9 cellular contexts compared by ENCODE assay signal in the genomic region with DNA sequence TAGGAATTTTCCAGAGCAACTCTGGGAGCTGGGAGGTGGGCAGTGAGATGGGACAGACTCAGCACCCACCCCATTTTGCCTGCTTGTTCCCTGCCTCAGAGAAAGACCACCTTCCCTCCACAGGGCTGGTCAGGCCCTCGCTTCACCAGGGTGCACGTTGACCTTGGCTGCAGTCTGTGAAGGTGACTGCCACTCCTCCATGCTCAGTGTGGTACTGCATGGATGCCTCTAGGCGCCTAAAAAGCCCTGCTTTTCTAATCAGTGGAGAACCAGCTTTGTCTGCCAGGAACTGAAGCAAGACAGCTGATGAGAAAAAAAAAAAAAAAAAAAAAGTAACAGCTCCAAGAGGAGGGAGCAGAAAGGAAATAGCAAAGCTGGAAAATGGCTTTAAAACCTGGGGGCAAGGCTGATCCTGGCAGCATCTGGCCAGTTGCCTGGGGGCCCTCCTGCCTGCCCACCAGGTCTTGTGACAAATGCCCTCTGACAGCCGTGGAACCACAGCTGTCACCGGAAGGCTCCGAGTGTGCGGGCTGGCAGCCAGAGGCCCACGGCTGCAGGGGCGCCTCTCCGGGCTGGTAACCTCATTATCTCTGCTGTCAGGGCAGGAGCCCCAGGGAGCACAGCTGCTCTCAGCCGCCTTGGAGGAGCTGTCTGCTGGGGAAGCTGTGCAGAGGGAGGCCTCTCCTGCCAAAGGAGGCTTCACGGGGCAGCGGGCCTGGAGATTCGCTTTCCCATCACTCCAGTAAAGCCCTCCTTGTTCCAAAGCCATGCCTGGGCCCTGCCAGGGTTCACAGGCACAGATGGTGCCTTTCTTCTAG. TPM values are rescaled to one million over a fixed set of nuclear protein-coding genes. Genes with fewer than 3 reads are reported as not detected.
DNase-seq lines count a peak whose midpoint lies in the region; ATAC-seq, FAIRE-seq and TF ChIP-seq lines count a peak whose summit lies in the region.
"Had no signal": no experiment of that assay in that cellular context is flagged by ENCODE, and none has a peak within 500 bp of the region (broad histone marks: within the 10 kb centered on the region; RNA-seq: fewer than 3 reads in every experiment).

No MANE protein-coding gene starts in this region.

- TF ChIP-seq CTCF in GM06990 (IDR thresholded peaks at IDR 0.05; ENCODE audit: insufficient read depth, low read length, poor library complexity, severe bottlenecking) (no peak), astrocyte (IDR thresholded peaks at IDR 0.05; ENCODE audit: insufficient read depth, low read depth, low read length) (no peak)

- intact Hi-C loops in left colon (cut with DNase I, micrococcal nuclease): no loop called here

- H3K27ac ChIP-seq in astrocyte (ENCODE audit: low read depth, low read length) (no peak overlapping the region), subcutaneous abdominal adipose tissue (ENCODE audit: low read depth, low read length) (no peak overlapping the region)

- H3K9me3 ChIP-seq in astrocyte (ENCODE audit: insufficient read depth, low read depth, low read length) (no peaks in the 10 kb centered on the region), subcutaneous abdominal adipose tissue (ENCODE audit: control insufficient read depth in 5 of 5, low read length in 5 of 5) (no peaks in the 10 kb centered on the region)

- H3K36me3 ChIP-seq in GM06990 (ENCODE audit: control insufficient read depth, insufficient read depth, low read length) (no peaks in the 10 kb centered on the region), astrocyte (ENCODE audit: insufficient read depth, low read length) (no peaks in the 10 kb centered on the region), subcutaneous abdominal adipose tissue (ENCODE audit: control insufficient read depth in 5 of 5, insufficient read depth in 5 of 5, low read length in 5 of 5) (peaks cover 0 to 17% (median 14%) of the 10 kb centered on the region in 5 donors)

- H3K4me1 Mint-ChIP-seq in astrocyte (ENCODE audit: low read depth, unreplicated experiment): peaks cover 38% of the 10 kb centered on the region

- FAIRE-seq in astrocyte (lab: Jason Lieb, UNC): no peak

- ATAC-seq in left colon (peak; percentile 23), HG02885 (IDR thresholded peaks at IDR 0.05; ENCODE audit: poor library complexity, unreplicated experiment) (no peak), HG03280 (IDR thresholded peaks at IDR 0.05; ENCODE audit: unreplicated experiment) (no peak)

- H3K4me1 ChIP-seq in astrocyte (ENCODE audit: insufficient read depth, low read length) (peaks cover 5% of the 10 kb centered on the region), subcutaneous abdominal adipose tissue (ENCODE audit: control insufficient read depth in 5 of 5, insufficient read depth in 5 of 5, low read length in 5 of 5) (peaks cover 10 to 43% (median 38%) of the 10 kb centered on the region in 5 donors)

- DNase-seq in GM06990 (ENCODE audit: extremely low read depth, insufficient read length) (peak; percentile 49), LHCN-M2 (ENCODE audit: low read depth) (peak; percentile 86), astrocyte (ENCODE audit: low read depth) (peak; percentile 27), left colon (peak; percentile 23 to 57)
- no peak for DNase-seq in NK-92 treated with Interleukin-12 subunit alpha and Interleukin-12 subunit beta, amount 100 ng/mL, for 24 hours (lab: John Stamatoyannopoulos, UW)

- H3K9ac ChIP-seq in astrocyte (ENCODE audit: low read length) (no peak overlapping the region), subcutaneous abdominal adipose tissue (ENCODE audit: low read length in 5 of 5) (peak overlapping the region in 1 of 5 donors; percentile 41)

- H3K4me3 Mint-ChIP-seq in astrocyte (ENCODE audit: unreplicated experiment): no peak overlapping the region
- H3K4me3 Mint-ChIP-seq: dendritic cell treated with granulocyte-macrophage colony-stimulating factor and Interleukin-4, amounts not matched to agents 40 ng/mL and 50 ng/mL, for 4 days had no signal

- no peaks in the 10 kb centered on the region for H3K79me2 ChIP-seq in astrocyte (ENCODE audit: insufficient read depth, low read length)

- peaks cover 3% of the 10 kb centered on the region for H3K36me3 Mint-ChIP-seq in astrocyte (ENCODE audit: low read depth, unreplicated experiment)

- no peaks in the 10 kb centered on the region; the same call in 1 of the 2 replicates for H3K27me3 ChIP-seq in GM06990 (replicated peaks; ENCODE audit: control insufficient read depth, insufficient read depth, low read length)
- no peaks in the 10 kb centered on the region for H3K27me3 ChIP-seq in astrocyte (ENCODE audit: insufficient read depth, low read length)
- H3K27me3 ChIP-seq in subcutaneous abdominal adipose tissue (ENCODE audit: control insufficient read depth in 5 of 5, insufficient read depth in 4 of 5, low read length in 5 of 5): no peaks in the 10 kb centered on the region

- peaks cover 16% of the 10 kb centered on the region for H3K27me3 Mint-ChIP-seq in astrocyte (ENCODE audit: low read depth, unreplicated experiment)

- H3K4me3 ChIP-seq in GM06990 (replicated peaks; ENCODE audit: low read depth, low read length): no peak overlapping the region
- no peak overlapping the region for H3K4me3 ChIP-seq in astrocyte (ENCODE audit: insufficient read depth, low read depth, low read length)
- H3K4me3 ChIP-seq in subcutaneous abdominal adipose tissue (ENCODE audit: low read depth in 1 of 5, low read length in 5 of 5): peak overlapping the region in 4 of 5 donors; percentile 10 to 40 (median 15)

- peak overlapping the region; percentile 58 for H3K4me2 ChIP-seq in astrocyte (ENCODE audit: low read length)

- H4K20me1 ChIP-seq in astrocyte (ENCODE audit: insufficient read depth, low read length): peaks cover 5% of the 10 kb centered on the region

- H3K9me3 Mint-ChIP-seq in astrocyte (ENCODE audit: unreplicated experiment): no peaks in the 10 kb centered on the region
- H3K9me3 Mint-ChIP-seq: dendritic cell treated with granulocyte-macrophage colony-stimulating factor and Interleukin-4, amounts not matched to agents 40 ng/mL and 50 ng/mL, for 4 days had no signal

- H3K27ac Mint-ChIP-seq in astrocyte (ENCODE audit: unreplicated experiment): no peak overlapping the region
- H3K27ac Mint-ChIP-seq: dendritic cell treated with granulocyte-macrophage colony-stimulating factor and Interleukin-4, amounts not matched to agents 40 ng/mL and 50 ng/mL, for 4 days had no signal

- no peak overlapping the region for H2AFZ ChIP-seq in astrocyte (ENCODE audit: low read depth, low read length)

RNA-seq across cellular contexts. Expression of a gene that starts 13.7 kb away (rescaled TPM):
- total RNA-seq in LHCN-M2 (2014; rRNA removed) (5.9 and 7.1 TPM in 2 replicates), astrocyte (0.84 and 0.96 TPM in 2 replicates), left colon (1 to 10 TPM in 1 of 2 donors, under 1 TPM in 1; 0.67 to 1.6 TPM)
- polyA plus RNA-seq in LHCN-M2 (2012): 4.0 TPM

Comparison
In these comparisons a context has a peak if more than half of its experiments do, and no peak if none do; other contexts are left out.
1. H3K4me3 ChIP-seq: peak in subcutaneous abdominal adipose tissue (4 of 5); none in GM06990 (single experiment) and astrocyte (single experiment).